In the genomic region with DNA sequence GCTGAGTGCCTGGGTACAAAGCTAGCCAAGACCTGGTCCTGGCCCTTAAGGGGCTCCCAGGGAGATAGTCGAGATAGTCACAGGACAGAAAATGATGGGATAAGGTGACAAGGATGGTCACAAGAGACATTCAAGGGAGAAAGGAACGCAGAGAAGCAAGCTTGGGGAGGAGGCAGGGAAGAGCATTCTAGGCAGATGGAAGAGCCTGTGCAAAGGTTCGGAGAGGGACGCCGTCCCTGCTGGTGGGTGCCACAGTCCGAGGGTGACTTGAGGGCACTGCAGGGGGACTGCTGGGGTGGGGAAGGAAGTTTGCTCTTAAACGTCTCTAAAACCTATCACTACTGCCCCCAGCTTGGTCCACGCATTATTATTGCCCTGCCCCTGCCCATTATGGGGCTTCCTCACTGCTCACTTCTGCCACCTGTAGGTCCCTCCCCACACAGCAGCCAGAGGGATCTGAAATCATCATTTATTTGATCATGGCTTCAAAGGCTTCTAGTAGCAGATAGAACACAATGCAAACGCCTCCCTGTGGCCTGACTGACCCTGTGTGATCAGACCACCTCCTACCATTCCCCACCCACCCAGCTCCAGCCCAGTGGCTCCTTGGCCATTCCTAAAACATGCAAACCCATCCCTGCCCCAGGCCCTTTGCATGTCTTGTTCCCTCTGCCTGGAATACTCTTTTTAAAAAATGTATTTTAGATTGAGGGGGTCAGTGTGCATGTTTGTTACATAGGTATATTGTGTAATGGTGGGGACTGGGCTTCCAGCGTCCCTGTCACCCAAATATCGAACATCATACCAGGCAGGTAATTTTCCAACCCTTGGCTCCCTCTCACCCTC, we compare ENCODE assay signal across 9 cellular contexts.
DNase-seq lines count a peak whose midpoint lies in the region; TF ChIP-seq lines count a peak whose summit lies in the region.
"Had no signal": no experiment of that assay in that cellular context is flagged by ENCODE, and none has a peak within 500 bp of the region (broad histone marks: within the 10 kb centered on the region; RNA-seq: fewer than 3 reads in every experiment).

No MANE protein-coding gene starts in this region.

- H3K79me2 ChIP-seq in OCI-LY3 (ENCODE audit: low read length) = no peaks in the 10 kb centered on the region

- no peak overlapping the region for H3K4me3 ChIP-seq in OCI-LY3 (ENCODE audit: low read length)

- peak; percentile 60 for TF ChIP-seq CTCF in OCI-LY3 (IDR thresholded peaks at IDR 0.05; ENCODE audit: low read depth, low read length)

- H3K4me1 Mint-ChIP-seq in activated T-helper 2 cell treated with anti-CD3 and anti-CD28 coated beads, Interferon-gamma antibody, Interleukin-2, Interleukin-4, amounts not matched to agents 10 μg/mL and 5 μg/mL and 100 μg/mL, durations not matched to agents 14 hours and 24 hours and 36 hours (ENCODE audit: low read depth) = peaks cover 3% of the 10 kb centered on the region

- H3K9me3 Mint-ChIP-seq in activated T-helper 2 cell treated with anti-CD3 and anti-CD28 coated beads, Interferon-gamma antibody, Interleukin-2, Interleukin-4, amounts not matched to agents 10 μg/mL and 5 μg/mL and 100 μg/mL, durations not matched to agents 14 hours and 24 hours and 36 hours = no peaks in the 10 kb centered on the region

- peaks cover 3% of the 10 kb centered on the region for H3K27me3 Mint-ChIP-seq in activated T-helper 2 cell treated with anti-CD3 and anti-CD28 coated beads, Interferon-gamma antibody, Interleukin-2, Interleukin-4, amounts not matched to agents 10 μg/mL and 5 μg/mL and 100 μg/mL, durations not matched to agents 14 hours and 24 hours and 36 hours (ENCODE audit: low read depth)
- H3K27me3 Mint-ChIP-seq: activated naive CD8-positive, alpha-beta T cell had no signal

- intact Hi-C loops in activated T-helper 2 cell treated with anti-CD3 and anti-CD28 coated beads, Interferon-gamma antibody, Interleukin-2, Interleukin-4, amounts not matched to agents 10 μg/mL and 5 μg/mL and 100 μg/mL, durations not matched to agents 14 hours and 24 hours and 36 hours (cut with micrococcal nuclease) = loop anchor here (5.0 kb wide), 2 partner anchors 127 to 237 kb away; no protein-coding TSS in a partner anchor

- no peaks in the 10 kb centered on the region for H3K9me3 ChIP-seq in OCI-LY3 (ENCODE audit: insufficient read depth, low read length)

- no peak overlapping the region for H3K9ac ChIP-seq in OCI-LY3 (ENCODE audit: low read length)

- 0 out of 2 replicates have a peak, but pooled peaks cover 3% of the 10 kb centered on the region for H4K20me1 ChIP-seq in OCI-LY3 (ENCODE audit: insufficient read depth, low read length)

- H3K36me3 ChIP-seq in OCI-LY3 (replicated peaks; ENCODE audit: low read depth, low read length) = no peaks in the 10 kb centered on the region

- H3K36me3 Mint-ChIP-seq in activated T-helper 2 cell treated with anti-CD3 and anti-CD28 coated beads, Interferon-gamma antibody, Interleukin-2, Interleukin-4, amounts not matched to agents 10 μg/mL and 5 μg/mL and 100 μg/mL, durations not matched to agents 14 hours and 24 hours and 36 hours (ENCODE audit: low read depth) = no peaks in the 10 kb centered on the region
- H3K36me3 Mint-ChIP-seq: activated naive CD8-positive, alpha-beta T cell had no signal

- H3K4me3 Mint-ChIP-seq in activated T-helper 2 cell treated with anti-CD3 and anti-CD28 coated beads, Interferon-gamma antibody, Interleukin-2, Interleukin-4, amounts not matched to agents 10 μg/mL and 5 μg/mL and 100 μg/mL, durations not matched to agents 14 hours and 24 hours and 36 hours (ENCODE audit: low read depth) = no peak overlapping the region
- H3K4me3 Mint-ChIP-seq: activated naive CD8-positive, alpha-beta T cell had no signal

- no peak overlapping the region for H3K27ac Mint-ChIP-seq in activated T-helper 2 cell treated with anti-CD3 and anti-CD28 coated beads, Interferon-gamma antibody, Interleukin-2, Interleukin-4, amounts not matched to agents 10 μg/mL and 5 μg/mL and 100 μg/mL, durations not matched to agents 14 hours and 24 hours and 36 hours
- H3K27ac Mint-ChIP-seq: activated naive CD8-positive, alpha-beta T cell had no signal

- H3K27ac ChIP-seq in OCI-LY3 (ENCODE audit: low read length) = no peak overlapping the region

- H3K4me2 ChIP-seq in OCI-LY3 (ENCODE audit: low read length) = no peak overlapping the region

- DNase-seq in activated CD4-positive, alpha-beta T cell treated with anti-CD3 and anti-CD28 coated beads for 24 hours (ENCODE audit: low read depth in 2 of 2) = peak; percentile 40 to 54
- DNase-seq in activated CD4-positive, alpha-beta T cell treated with anti-CD3 and anti-CD28 coated beads for 1 hour = no peak
- DNase-seq in activated T-helper 2 cell treated with anti-CD3 and anti-CD28 coated beads, Interferon-gamma antibody, Interleukin-2, Interleukin-4, amounts not matched to agents 10 μg/mL and 5 μg/mL and 100 μg/mL, durations not matched to agents 14 hours and 24 hours and 36 hours (ENCODE audit: low spot score) = peak; percentile 43
- peak; percentile 72 for DNase-seq in islet precursor cell
- DNase-seq in stimulated activated CD8-positive, alpha-beta memory T cell treated with anti-CD3 and anti-CD28 coated beads, Interleukin-7, amount 100 ng/mL, for 24 hours (ENCODE audit: low read depth) = peak; percentile 31
- no peak for DNase-seq in GM19238 (ENCODE audit: insufficient read length, low spot score)
- DNase-seq in globus pallidus (ENCODE audit: low spot score) = no peak

- H2AFZ ChIP-seq in OCI-LY3 (ENCODE audit: low read depth, low read length) = no peak overlapping the region

- peaks cover 7% of the 10 kb centered on the region; the same call in 1 of the 2 replicates for H3K27me3 ChIP-seq in OCI-LY3 (ENCODE audit: low read depth, low read length)

- no peaks in the 10 kb centered on the region for H3K4me1 ChIP-seq in OCI-LY3 (ENCODE audit: low read length)

Comparison
In these comparisons a context has a peak if more than half of its experiments do, and no peak if none do; other contexts are left out.
1. DNase-seq: peak in activated CD4-positive, alpha-beta T cell treated with anti-CD3 and anti-CD28 coated beads for 24 hours (2 of 2), activated T-helper 2 cell treated with anti-CD3 and anti-CD28 coated beads, Interferon-gamma antibody, Interleukin-2, Interleukin-4, amounts not matched to agents 10 μg/mL and 5 μg/mL and 100 μg/mL, durations not matched to agents 14 hours and 24 hours and 36 hours (single experiment), islet precursor cell (single experiment) and stimulated activated CD8-positive, alpha-beta memory T cell treated with anti-CD3 and anti-CD28 coated beads, Interleukin-7, amount 100 ng/mL, for 24 hours (single experiment); none in activated CD4-positive, alpha-beta T cell treated with anti-CD3 and anti-CD28 coated beads for 1 hour (single experiment), GM19238 (single experiment) and globus pallidus (single experiment).